2 cellular contexts compared by ENCODE assay signal in genomic region chr10:132204781-132205473, GRCh38.
TF ChIP-seq lines count a peak whose summit lies in the region.

No MANE protein-coding gene starts in this region.

TF ChIP-seq in K562, 482 proteins besides CTCF, POLR2A, EP300 and RAD21:
- TF ChIP-seq CREB1 (IDR thresholded peaks at IDR 0.05) (0 out of 2 replicates have a peak, but pooled peaks have one; percentile 16), CREB1 (CRISPR knock-in tag; IDR thresholded peaks at IDR 0.05) (no peak), CREM (IDR thresholded peaks at IDR 0.05; ENCODE audit: low read depth) (peak; percentile 45; the same call in 1 of the 2 replicates), ZFPM2 (CRISPR knock-in tag; IDR thresholded peaks at IDR 0.05) (no peak)
TF ChIP-seq in K562: peak in this region for 2.

TF ChIP-seq in HepG2, 621 proteins besides CTCF, POLR2A, EP300 and RAD21:
- TF ChIP-seq HIVEP1 (CRISPR knock-in tag; IDR thresholded peaks at IDR 0.05) (no peak), ZNF552 (CRISPR knock-in tag; IDR thresholded peaks at IDR 0.05; ENCODE audit: borderline replicate concordance) (0 out of 2 replicates have a peak, but pooled peaks have one; percentile 38), SMC3 (IDR thresholded peaks at IDR 0.05; ENCODE audit: low read length) (peak; percentile 17; the same call in 1 of the 2 replicates), KDM2A (CRISPR knock-in tag; IDR thresholded peaks at IDR 0.05; ENCODE audit: borderline replicate concordance, low read depth) (peak; percentile 29; the same call in 1 of the 2 replicates), PATZ1 (CRISPR knock-in tag; IDR thresholded peaks at IDR 0.05) (0 out of 2 replicates have a peak, but pooled peaks have one; percentile 20), STAG1 (CRISPR knock-in tag; IDR thresholded peaks at IDR 0.05) (peak; percentile 70), GABPB1 (CRISPR knock-in tag; IDR thresholded peaks at IDR 0.05) (peak; percentile 14; the same call in 1 of the 2 replicates), MEF2D (CRISPR knock-in tag; IDR thresholded peaks at IDR 0.05) (no peak)
- TF ChIP-seq, protein P1, sequence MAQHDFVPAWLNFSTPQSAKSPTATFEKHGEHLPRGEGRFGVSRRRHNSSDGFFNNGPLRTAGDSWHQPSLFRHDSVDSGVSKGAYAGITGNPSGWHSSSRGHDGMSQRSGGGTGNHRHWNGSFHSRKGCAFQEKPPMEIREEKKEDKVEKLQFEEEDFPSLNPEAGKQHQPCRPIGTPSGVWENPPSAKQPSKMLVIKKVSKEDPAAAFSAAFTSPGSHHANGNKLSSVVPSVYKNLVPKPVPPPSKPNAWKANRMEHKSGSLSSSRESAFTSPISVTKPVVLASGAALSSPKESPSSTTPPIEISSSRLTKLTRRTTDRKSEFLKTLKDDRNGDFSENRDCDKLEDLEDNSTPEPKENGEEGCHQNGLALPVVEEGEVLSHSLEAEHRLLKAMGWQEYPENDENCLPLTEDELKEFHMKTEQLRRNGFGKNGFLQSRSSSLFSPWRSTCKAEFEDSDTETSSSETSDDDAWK (CRISPR knock-in tag; IDR thresholded peaks at IDR 0.05): no peak
- TF ChIP-seq, protein P2, sequence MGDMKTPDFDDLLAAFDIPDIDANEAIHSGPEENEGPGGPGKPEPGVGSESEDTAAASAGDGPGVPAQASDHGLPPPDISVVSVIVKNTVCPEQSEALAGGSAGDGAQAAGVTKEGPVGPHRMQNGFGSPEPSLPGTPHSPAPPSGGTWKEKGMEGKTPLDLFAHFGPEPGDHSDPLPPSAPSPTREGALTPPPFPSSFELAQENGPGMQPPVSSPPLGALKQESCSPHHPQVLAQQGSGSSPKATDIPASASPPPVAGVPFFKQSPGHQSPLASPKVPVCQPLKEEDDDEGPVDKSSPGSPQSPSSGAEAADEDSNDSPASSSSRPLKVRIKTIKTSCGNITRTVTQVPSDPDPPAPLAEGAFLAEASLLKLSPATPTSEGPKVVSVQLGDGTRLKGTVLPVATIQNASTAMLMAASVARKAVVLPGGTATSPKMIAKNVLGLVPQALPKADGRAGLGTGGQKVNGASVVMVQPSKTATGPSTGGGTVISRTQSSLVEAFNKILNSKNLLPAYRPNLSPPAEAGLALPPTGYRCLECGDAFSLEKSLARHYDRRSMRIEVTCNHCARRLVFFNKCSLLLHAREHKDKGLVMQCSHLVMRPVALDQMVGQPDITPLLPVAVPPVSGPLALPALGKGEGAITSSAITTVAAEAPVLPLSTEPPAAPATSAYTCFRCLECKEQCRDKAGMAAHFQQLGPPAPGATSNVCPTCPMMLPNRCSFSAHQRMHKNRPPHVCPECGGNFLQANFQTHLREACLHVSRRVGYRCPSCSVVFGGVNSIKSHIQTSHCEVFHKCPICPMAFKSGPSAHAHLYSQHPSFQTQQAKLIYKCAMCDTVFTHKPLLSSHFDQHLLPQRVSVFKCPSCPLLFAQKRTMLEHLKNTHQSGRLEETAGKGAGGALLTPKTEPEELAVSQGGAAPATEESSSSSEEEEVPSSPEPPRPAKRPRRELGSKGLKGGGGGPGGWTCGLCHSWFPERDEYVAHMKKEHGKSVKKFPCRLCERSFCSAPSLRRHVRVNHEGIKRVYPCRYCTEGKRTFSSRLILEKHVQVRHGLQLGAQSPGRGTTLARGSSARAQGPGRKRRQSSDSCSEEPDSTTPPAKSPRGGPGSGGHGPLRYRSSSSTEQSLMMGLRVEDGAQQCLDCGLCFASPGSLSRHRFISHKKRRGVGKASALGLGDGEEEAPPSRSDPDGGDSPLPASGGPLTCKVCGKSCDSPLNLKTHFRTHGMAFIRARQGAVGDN (CRISPR knock-in tag; IDR thresholded peaks at IDR 0.05): peak; percentile 20; the same call in 1 of the 2 replicates
